Comparison of ENCODE assay signal across 8 cellular contexts in genomic region chr19:1259206-1259872, GRCh38. TPM values are rescaled to one million over a fixed set of nuclear protein-coding genes. Genes with fewer than 3 reads are reported as not detected.
DNase-seq lines count a peak whose midpoint lies in the region; TF ChIP-seq lines count a peak whose summit lies in the region.

No MANE protein-coding gene starts in this region.

- no peak overlapping the region for H2AFZ ChIP-seq in mesenchymal stem cell (ENCODE audit: low read depth, low read length)

- intact Hi-C loops in colonic mucosa (cut with DNase I), result no loop called here

- WGBS in mesenchymal stem cell, result 10% methylated on average over 17 of the region's 17 CpGs

- peak overlapping the region; percentile 52 for H2BK15ac ChIP-seq in mesenchymal stem cell (ENCODE audit: low read depth, poor library complexity, severe bottlenecking)

- H2BK12ac ChIP-seq in mesenchymal stem cell (ENCODE audit: low read length in 2 of 2), result peak overlapping the region; percentile 27 to 52

- H3K4me3 ChIP-seq in WERI-Rb-1 (ENCODE audit: low read depth, low read length) (no peak overlapping the region), colonic mucosa (peak overlapping the region; percentile 54), mesenchymal stem cell (ENCODE audit: insufficient read depth in 1 of 2, low read depth in 1 of 2, low read length in 2 of 2) (no peak overlapping the region)

- H3K36me3 ChIP-seq in WERI-Rb-1, result peaks cover 36% of the 10 kb centered on the region
- peaks cover 24% of the 10 kb centered on the region for H3K36me3 ChIP-seq in colonic mucosa
- H3K36me3 ChIP-seq in mesenchymal stem cell (ENCODE audit: control insufficient read depth in 1 of 2, insufficient read depth in 2 of 2, low read depth in 1 of 2, low read length in 2 of 2), result peaks cover 40 to 54% of the 10 kb centered on the region in 2 experiments

- H4K91ac ChIP-seq in mesenchymal stem cell (ENCODE audit: low read length), result peak overlapping the region; percentile 92

- H3K9me3 ChIP-seq in WERI-Rb-1 (ENCODE audit: severe bottlenecking) (no peaks in the 10 kb centered on the region), colonic mucosa (no peaks in the 10 kb centered on the region), mesenchymal stem cell (ENCODE audit: control insufficient read depth, low read length) (no peaks in the 10 kb centered on the region)

- H3K4me2 ChIP-seq in mesenchymal stem cell (ENCODE audit: low read length, poor library complexity, severe bottlenecking), result no peak overlapping the region

- H3K27me3 ChIP-seq in WERI-Rb-1 (ENCODE audit: insufficient read depth, low read depth, severe bottlenecking) (no peaks in the 10 kb centered on the region), colonic mucosa (no peaks in the 10 kb centered on the region), mesenchymal stem cell (ENCODE audit: control insufficient read depth in 1 of 2, insufficient read depth in 1 of 2, low read length in 2 of 2) (no peaks in the 10 kb centered on the region)

- DNase-seq in NCI-H146 (lab: John Stamatoyannopoulos, UW) (peak; percentile 41), NCI-H146 treated with DMSO at 0.1 percent for 48 hours (lab: John Stamatoyannopoulos, UW; ENCODE audit: unreplicated experiment) (no peak), HuH-7.5 (ENCODE audit: low spot score) (peak; percentile 91), WERI-Rb-1 (peak; percentile 68), colonic mucosa (peak; percentile 86), mesenchymal stem cell (peak; percentile 84), substantia nigra (lab: John Stamatoyannopoulos, UW) (peak in 22 of 49 donors; percentile 10 to 66 (median 28)), NCI-H748 treated with DMSO at 0.1 percent for 48 hours (lab: John Stamatoyannopoulos, UW) (no peak)

- H3K23ac ChIP-seq in mesenchymal stem cell (ENCODE audit: low read length in 2 of 2), result no peak overlapping the region

- TF ChIP-seq CTCF in WERI-Rb-1 (IDR thresholded peaks at IDR 0.05; ENCODE audit: low read depth, low read length) (no peak), colonic mucosa (IDR thresholded peaks at IDR 0.05) (no peak)

- peaks cover 4% of the 10 kb centered on the region for H3K79me1 ChIP-seq in mesenchymal stem cell (replicated peaks; ENCODE audit: low read length, poor library complexity, severe bottlenecking)

- peak overlapping the region; percentile 40 to 92 for H3K18ac ChIP-seq in mesenchymal stem cell (ENCODE audit: low read depth in 1 of 2, low read length in 2 of 2)

- H3K27ac ChIP-seq in WERI-Rb-1, result peak overlapping the region; percentile 57
- H3K27ac ChIP-seq in colonic mucosa, result peak overlapping the region; percentile 91
- peak overlapping the region; percentile 70 for H3K27ac ChIP-seq in mesenchymal stem cell (ENCODE audit: low read length, poor library complexity, severe bottlenecking)
- peak overlapping the region; percentile 76 for H3K27ac ChIP-seq in substantia nigra (ENCODE audit: low read depth, low read length, poor library complexity, severe bottlenecking)

- no peak overlapping the region for H3K14ac ChIP-seq in mesenchymal stem cell (ENCODE audit: low read length in 2 of 2)

- peak overlapping the region; percentile 90 for H2AK5ac ChIP-seq in mesenchymal stem cell (ENCODE audit: low read length, severe bottlenecking)

- H2BK5ac ChIP-seq in mesenchymal stem cell (ENCODE audit: low read depth, low read length, poor library complexity, severe bottlenecking), result no peak overlapping the region

- H3K9ac ChIP-seq in colonic mucosa (ENCODE audit: low read depth in 2 of 2, low read length in 2 of 2), result peak overlapping the region; percentile 84 to 100
- peak overlapping the region; percentile 81 for H3K9ac ChIP-seq in mesenchymal stem cell (ENCODE audit: low read length)

- peak overlapping the region; percentile 59 for H4K8ac ChIP-seq in mesenchymal stem cell (ENCODE audit: low read length)

- H2BK120ac ChIP-seq in mesenchymal stem cell (ENCODE audit: low read depth, low read length), result peak overlapping the region; percentile 86

- H3K4me1 ChIP-seq in colonic mucosa, result peaks cover 31% of the 10 kb centered on the region
- peaks cover 80% of the 10 kb centered on the region for H3K4me1 ChIP-seq in mesenchymal stem cell (ENCODE audit: control insufficient read depth, insufficient read depth, low read depth, low read length)

- H3K4ac ChIP-seq in mesenchymal stem cell (ENCODE audit: low read depth in 1 of 2, low read length in 2 of 2), result peak overlapping the region; percentile 60 to 73

RNA-seq across cellular contexts. Expression of gene CIRBP, which starts 9.8 kb away (rescaled TPM):
- 100 to 1,000 TPM; 163 to 179 TPM for total RNA-seq in colonic mucosa
- polyA plus RNA-seq in mesenchymal stem cell (2013, experiment 1 of 2), result 118 TPM
- polyA plus RNA-seq in mesenchymal stem cell (2013, experiment 2 of 2), result 120 TPM

RNA-seq across cellular contexts. Expression of gene MIDN, which starts 11.0 kb away (rescaled TPM):
- total RNA-seq in colonic mucosa, result 100 to 1,000 TPM; 172 to 177 TPM
- polyA plus RNA-seq in mesenchymal stem cell (2013, experiment 1 of 2), result 58.6 TPM
- polyA plus RNA-seq in mesenchymal stem cell (2013, experiment 2 of 2), result 58.0 TPM

RNA-seq across cellular contexts. Expression of gene FAM174C, which starts 16.0 kb away (rescaled TPM):
- 100 to 1,000 TPM in 1 of 2 donors, 10 to 100 TPM in 1; 41.8 to 114 TPM for total RNA-seq in colonic mucosa
- 60.2 TPM for polyA plus RNA-seq in mesenchymal stem cell (2013, experiment 1 of 2)
- polyA plus RNA-seq in mesenchymal stem cell (2013, experiment 2 of 2), result 59.6 TPM

RNA-seq across cellular contexts. Expression of gene ATP5F1D, which starts 17.8 kb away (rescaled TPM):
- total RNA-seq in colonic mucosa, result 100 to 1,000 TPM; 359 to 627 TPM
- polyA plus RNA-seq in mesenchymal stem cell (2013, experiment 1 of 2), result 121 TPM
- 127 TPM for polyA plus RNA-seq in mesenchymal stem cell (2013, experiment 2 of 2)

RNA-seq across cellular contexts. Expression of gene CBARP, which starts 21.5 kb away (rescaled TPM):
- under 1 TPM; 0.22 to 0.48 TPM for total RNA-seq in colonic mucosa
- 8.1 TPM for polyA plus RNA-seq in mesenchymal stem cell (2013, experiment 1 of 2)
- polyA plus RNA-seq in mesenchymal stem cell (2013, experiment 2 of 2), result 8.0 TPM

Comparison
In these comparisons a context has a peak if more than half of its experiments do, and no peak if none do; other contexts are left out.
1. DNase-seq: peak in NCI-H146 (single experiment), HuH-7.5 (single experiment), WERI-Rb-1 (single experiment), colonic mucosa (single experiment) and mesenchymal stem cell (single experiment); none in NCI-H146 treated with DMSO at 0.1 percent for 48 hours (single experiment) and NCI-H748 treated with DMSO at 0.1 percent for 48 hours (single experiment).
2. Peak in every context shown above with its lines, with median percentiles within 50 percentile points of each other: H3K27ac ChIP-seq.